In genomic region chr4:158193171-158193749, GRCh38 we compare ENCODE assay signal across 9 cellular contexts. TPM values are rescaled to one million over a fixed set of nuclear protein-coding genes. Genes with fewer than 3 reads are reported as not detected.
DNase-seq lines count a peak whose midpoint lies in the region; ATAC-seq and TF ChIP-seq lines count a peak whose summit lies in the region.
"Had no signal": no experiment of that assay in that cellular context is flagged by ENCODE, and none has a peak within 500 bp of the region (broad histone marks: within the 10 kb centered on the region; RNA-seq: fewer than 3 reads in every experiment).

No MANE protein-coding gene starts in this region.

- H3K4me1 Mint-ChIP-seq in CD14-positive monocyte (peaks cover 15% of the 10 kb centered on the region), brain (peaks cover 43% of the 10 kb centered on the region)
- H3K4me1 Mint-ChIP-seq in stimulated activated naive B cell treated with anti-CD40 and anti-IgM and Interleukin-4, amounts not matched to agents 10 μg/mL and 1 μg/mL and 100 μg/mL, for 72 hours, result peaks cover 0 to 2% of the 10 kb centered on the region in 2 donors
- no peaks in the 10 kb centered on the region for H3K4me1 Mint-ChIP-seq in activated CD4-positive, alpha-beta memory T cell treated with anti-CD3 and anti-CD28 coated beads, Interleukin-2, amount 10 ng/mL, durations not matched to agents 7 days and 5 days
- H3K4me1 Mint-ChIP-seq in activated naive CD4-positive, alpha-beta T cell treated with anti-CD3 and anti-CD28 coated beads, Interleukin-2, amount 10 ng/mL, durations not matched to agents 7 days and 5 days, result no peaks in the 10 kb centered on the region

- H3K4me3 Mint-ChIP-seq in CD14-positive monocyte, result peak overlapping the region in 1 of 2 donors; percentile 49
- no peak overlapping the region for H3K4me3 Mint-ChIP-seq in brain
- H3K4me3 Mint-ChIP-seq in stimulated activated naive B cell treated with anti-CD40 and anti-IgM and Interleukin-4, amounts not matched to agents 10 μg/mL and 1 μg/mL and 100 μg/mL, for 72 hours, result no peak overlapping the region
- H3K4me3 Mint-ChIP-seq in activated CD4-positive, alpha-beta memory T cell treated with anti-CD3 and anti-CD28 coated beads, Interleukin-2, amount 10 ng/mL, durations not matched to agents 7 days and 5 days, result no peak overlapping the region
- H3K4me3 Mint-ChIP-seq in activated naive CD4-positive, alpha-beta T cell treated with anti-CD3 and anti-CD28 coated beads, Interleukin-2, amount 10 ng/mL, durations not matched to agents 7 days and 5 days, result no peak overlapping the region
- H3K4me3 Mint-ChIP-seq: IgD-negative memory B cell had no signal

- H3K27ac ChIP-seq in MM.1S (ENCODE audit: low read length), result no peak overlapping the region

- no peaks in the 10 kb centered on the region for H3K9me3 ChIP-seq in MM.1S (replicated peaks; ENCODE audit: insufficient read depth, low read length)

- 0 out of 2 replicates have a peak overlapping the region, but pooled peaks have one; percentile 6 for H3K4me2 ChIP-seq in MM.1S (ENCODE audit: low read depth, low read length)

- no peak overlapping the region for H3K27ac Mint-ChIP-seq in CD14-positive monocyte
- no peak overlapping the region for H3K27ac Mint-ChIP-seq in brain
- H3K27ac Mint-ChIP-seq in stimulated activated naive B cell treated with anti-CD40 and anti-IgM and Interleukin-4, amounts not matched to agents 10 μg/mL and 1 μg/mL and 100 μg/mL, for 72 hours, result no peak overlapping the region
- H3K27ac Mint-ChIP-seq in activated CD4-positive, alpha-beta memory T cell treated with anti-CD3 and anti-CD28 coated beads, Interleukin-2, amount 10 ng/mL, durations not matched to agents 7 days and 5 days, result no peak overlapping the region
- H3K27ac Mint-ChIP-seq in activated naive CD4-positive, alpha-beta T cell treated with anti-CD3 and anti-CD28 coated beads, Interleukin-2, amount 10 ng/mL, durations not matched to agents 7 days and 5 days, result no peak overlapping the region
- H3K27ac Mint-ChIP-seq: IgD-negative memory B cell had no signal

- H3K36me3 Mint-ChIP-seq in CD14-positive monocyte, result peaks cover 54 to 82% of the 10 kb centered on the region in 2 donors
- H3K36me3 Mint-ChIP-seq in brain, result no peaks in the 10 kb centered on the region
- no peaks in the 10 kb centered on the region for H3K36me3 Mint-ChIP-seq in stimulated activated naive B cell treated with anti-CD40 and anti-IgM and Interleukin-4, amounts not matched to agents 10 μg/mL and 1 μg/mL and 100 μg/mL, for 72 hours
- no peaks in the 10 kb centered on the region for H3K36me3 Mint-ChIP-seq in activated CD4-positive, alpha-beta memory T cell treated with anti-CD3 and anti-CD28 coated beads, Interleukin-2, amount 10 ng/mL, durations not matched to agents 7 days and 5 days (ENCODE audit: low read depth)
- no peaks in the 10 kb centered on the region for H3K36me3 Mint-ChIP-seq in activated naive CD4-positive, alpha-beta T cell treated with anti-CD3 and anti-CD28 coated beads, Interleukin-2, amount 10 ng/mL, durations not matched to agents 7 days and 5 days

- peaks cover 6% of the 10 kb centered on the region for H3K4me1 ChIP-seq in MM.1S (ENCODE audit: low read length)

- H3K79me2 ChIP-seq in MM.1S (ENCODE audit: low read length), result no peaks in the 10 kb centered on the region

- H3K9me2 ChIP-seq in MM.1S (replicated peaks; ENCODE audit: insufficient read depth, low read length), result no peaks in the 10 kb centered on the region

- peak; percentile 73 for TF ChIP-seq CTCF in CD14-positive monocyte (IDR thresholded peaks at IDR 0.05)
- TF ChIP-seq CTCF in MM.1S (IDR thresholded peaks at IDR 0.05; ENCODE audit: low read length), result peak; percentile 72
- peak; percentile 53 to 68 for TF ChIP-seq CTCF in brain (conservative IDR thresholded peaks at IDR 0.05)

- intact Hi-C loops in CD14-positive monocyte (cut with micrococcal nuclease), result no loop called here

- H3K4me3 ChIP-seq in MM.1S (ENCODE audit: low read length), result no peak overlapping the region

- H3K9me3 Mint-ChIP-seq in CD14-positive monocyte, result peaks cover 0 to 3% (median 0%) of the 10 kb centered on the region in 7 donors
- no peaks in the 10 kb centered on the region for H3K9me3 Mint-ChIP-seq in brain
- peaks cover 0 to 1% of the 10 kb centered on the region in 2 donors for H3K9me3 Mint-ChIP-seq in stimulated activated naive B cell treated with anti-CD40 and anti-IgM and Interleukin-4, amounts not matched to agents 10 μg/mL and 1 μg/mL and 100 μg/mL, for 72 hours
- H3K9me3 Mint-ChIP-seq in activated CD4-positive, alpha-beta memory T cell treated with anti-CD3 and anti-CD28 coated beads, Interleukin-2, amount 10 ng/mL, durations not matched to agents 7 days and 5 days, result no peaks in the 10 kb centered on the region
- no peaks in the 10 kb centered on the region for H3K9me3 Mint-ChIP-seq in activated naive CD4-positive, alpha-beta T cell treated with anti-CD3 and anti-CD28 coated beads, Interleukin-2, amount 10 ng/mL, durations not matched to agents 7 days and 5 days

- DNase-seq in CD14-positive monocyte (ENCODE audit: low spot score) (no peak), MM.1S (peak; percentile 55), left lobe of liver (ENCODE audit: low spot score) (no peak)
- no peak for DNase-seq in stimulated activated naive B cell treated with anti-CD40 and anti-IgM and Interleukin-4, amounts not matched to agents 10 μg/mL and 1 μg/mL and 100 μg/mL, for 72 hours
- DNase-seq in activated CD4-positive, alpha-beta memory T cell treated with anti-CD3 and anti-CD28 coated beads, Interleukin-2, amount 10 ng/mL, durations not matched to agents 7 days and 5 days, result no peak
- DNase-seq in activated naive CD4-positive, alpha-beta T cell treated with anti-CD3 and anti-CD28 coated beads, Interleukin-2, amount 10 ng/mL, durations not matched to agents 7 days and 5 days, result no peak

- peak; percentile 70 for ATAC-seq in GM19351 (IDR thresholded peaks at IDR 0.05; ENCODE audit: unreplicated experiment)
- ATAC-seq in left lobe of liver, result peak; percentile 87
- no peak for ATAC-seq in stimulated activated naive B cell treated with anti-CD40 and anti-IgM and Interleukin-4, amounts not matched to agents 10 μg/mL and 1 μg/mL and 100 μg/mL, for 72 hours (replicated peaks)

- H3K36me3 ChIP-seq in MM.1S (replicated peaks; ENCODE audit: insufficient read depth, low read length), result no peaks in the 10 kb centered on the region

- H4K20me1 ChIP-seq in MM.1S (ENCODE audit: insufficient read depth, low read length), result no peaks in the 10 kb centered on the region

- no peak overlapping the region for H3K9ac ChIP-seq in MM.1S (ENCODE audit: low read length)

- POLR2A ChIA-PET in activated CD4-positive, alpha-beta memory T cell treated with anti-CD3 and anti-CD28 coated beads, Interleukin-2, amount 10 ng/mL, durations not matched to agents 7 days and 5 days (lab: Charles Lee), result no interaction called here

- no peaks in the 10 kb centered on the region for H3K27me3 ChIP-seq in MM.1S (replicated peaks; ENCODE audit: insufficient read depth, low read length)

- no peaks in the 10 kb centered on the region for H3K27me3 Mint-ChIP-seq in CD14-positive monocyte (ENCODE audit: low read depth in 3 of 3)
- peaks cover 7% of the 10 kb centered on the region for H3K27me3 Mint-ChIP-seq in brain
- no peaks in the 10 kb centered on the region for H3K27me3 Mint-ChIP-seq in stimulated activated naive B cell treated with anti-CD40 and anti-IgM and Interleukin-4, amounts not matched to agents 10 μg/mL and 1 μg/mL and 100 μg/mL, for 72 hours
- peaks cover 4% of the 10 kb centered on the region for H3K27me3 Mint-ChIP-seq in activated CD4-positive, alpha-beta memory T cell treated with anti-CD3 and anti-CD28 coated beads, Interleukin-2, amount 10 ng/mL, durations not matched to agents 7 days and 5 days
- H3K27me3 Mint-ChIP-seq in activated naive CD4-positive, alpha-beta T cell treated with anti-CD3 and anti-CD28 coated beads, Interleukin-2, amount 10 ng/mL, durations not matched to agents 7 days and 5 days, result no peaks in the 10 kb centered on the region
- H3K27me3 Mint-ChIP-seq: IgD-negative memory B cell had no signal

- H3F3A ChIP-seq in MM.1S (ENCODE audit: insufficient read depth, low read length), result no peaks in the 10 kb centered on the region

- CTCF ChIA-PET in activated CD4-positive, alpha-beta memory T cell treated with anti-CD3 and anti-CD28 coated beads, Interleukin-2, amount 10 ng/mL, durations not matched to agents 7 days and 5 days (lab: Charles Lee), result interaction anchor here (0.5 to 2.7 kb wide), 6 partner anchors 11 to 1695 kb away, joined by 3 to 8 read pairs (median 4); partner anchors contain the start of gene TMEM144
- CTCF ChIA-PET in activated naive CD4-positive, alpha-beta T cell treated with anti-CD3 and anti-CD28 coated beads, Interleukin-2, amount 10 ng/mL, durations not matched to agents 7 days and 5 days (lab: Charles Lee), result interaction anchor here (1.0 to 2.9 kb wide), 7 partner anchors 10 to 62 kb away, joined by 3 to 26 read pairs (median 3); no protein-coding TSS in a partner anchor

- peak overlapping the region; percentile 23; the same call in 1 of the 2 replicates for H2AFZ ChIP-seq in MM.1S (ENCODE audit: low read length)

RNA-seq across cellular contexts. Expression of gene TMEM144, which starts 17.0 kb away (rescaled TPM):
- polyA plus RNA-seq in CD14-positive monocyte, result 1 to 10 TPM; 1.0 to 1.5 TPM
- 52.0 TPM for polyA plus RNA-seq in brain (ENCODE audit: insufficient read depth, low read depth, low replicate concordance)
- 1.5 TPM for total RNA-seq in left lobe of liver
- total RNA-seq in activated CD4-positive, alpha-beta memory T cell treated with anti-CD3 and anti-CD28 coated beads, Interleukin-2, amount 10 ng/mL, durations not matched to agents 7 days and 5 days, result not detected
- polyA plus RNA-seq: IgD-negative memory B cell had no signal

RNA-seq across cellular contexts. Expression of gene GASK1B, which starts 20.4 kb away (rescaled TPM):
- polyA plus RNA-seq in CD14-positive monocyte (100 to 1,000 TPM in 1 of 2 donors, 10 to 100 TPM in 1; 82.2 to 106 TPM), brain (ENCODE audit: insufficient read depth, low read depth, low replicate concordance) (4.4 TPM)
- 3.2 TPM for total RNA-seq in left lobe of liver
- total RNA-seq in activated CD4-positive, alpha-beta memory T cell treated with anti-CD3 and anti-CD28 coated beads, Interleukin-2, amount 10 ng/mL, durations not matched to agents 7 days and 5 days, result not detected

Comparison
In these comparisons a context has a peak if more than half of its experiments do, and no peak if none do; other contexts are left out.
1. ATAC-seq: peak in GM19351 (single experiment) and left lobe of liver (single experiment); none in stimulated activated naive B cell treated with anti-CD40 and anti-IgM and Interleukin-4, amounts not matched to agents 10 μg/mL and 1 μg/mL and 100 μg/mL, for 72 hours (0 of 2).
2. Peak in every context shown above with its lines, with median percentiles within 50 percentile points of each other: CTCF ChIP-seq.